In genomic region chr10:124064676-124065075, GRCh38 we compare ENCODE assay signal across 12 cellular contexts. TPM values are rescaled to one million over a fixed set of nuclear protein-coding genes. Genes with fewer than 3 reads are reported as not detected.
DNase-seq lines count a peak whose midpoint lies in the region; TF ChIP-seq lines count a peak whose summit lies in the region.
"Had no signal": no experiment of that assay in that cellular context is flagged by ENCODE, and none has a peak within 500 bp of the region (broad histone marks: within the 10 kb centered on the region; RNA-seq: fewer than 3 reads in every experiment).

No MANE protein-coding gene starts in this region.

- no peaks in the 10 kb centered on the region for H3K27me3 Mint-ChIP-seq in endodermal cell (ENCODE audit: insufficient read depth)

- WGBS in endodermal cell (ENCODE audit: insufficient coverage in 1 of 2, insufficient read length in 1 of 2), 2 experiments: 80 to 89% methylated on average over 3 to 6 of the region's 6 CpGs
- WGBS in smooth muscle cell (ENCODE audit: low lambda C conversion rate): 69% methylated on average over 6 of the region's 6 CpGs

- H3K36me3 ChIP-seq in endodermal cell (ENCODE audit: control insufficient read depth, insufficient read depth, low read length): no peaks in the 10 kb centered on the region
- no peaks in the 10 kb centered on the region for H3K36me3 ChIP-seq in smooth muscle cell (ENCODE audit: low read depth)

- TF ChIP-seq CTCF in endodermal cell (conservative IDR thresholded peaks at IDR 0.05) (no peak), smooth muscle cell (IDR thresholded peaks at IDR 0.05; ENCODE audit: borderline replicate concordance, insufficient read depth, poor library complexity, severe bottlenecking) (no peak)

- H3F3A ChIP-seq in smooth muscle cell (ENCODE audit: low read depth): peaks cover 9% of the 10 kb centered on the region

- H3K9me3 ChIP-seq in endodermal cell (ENCODE audit: control insufficient read depth, low read length): no peaks in the 10 kb centered on the region
- no peaks in the 10 kb centered on the region for H3K9me3 ChIP-seq in smooth muscle cell (replicated peaks; ENCODE audit: low read depth)
- H3K9me3 ChIP-seq: ascending aorta had no signal

- no peaks in the 10 kb centered on the region for H3K9me3 Mint-ChIP-seq in endodermal cell

- H3K27ac Mint-ChIP-seq in endodermal cell: peak overlapping the region; percentile 2

- H3K27me3 ChIP-seq in endodermal cell (ENCODE audit: control insufficient read depth, insufficient read depth, low read length, poor library complexity, severe bottlenecking) (no peaks in the 10 kb centered on the region), smooth muscle cell (ENCODE audit: low read depth) (no peaks in the 10 kb centered on the region)
- H3K27me3 ChIP-seq: ascending aorta had no signal

- DNase-seq in SIG-M5 treated with dmso at 0.1 percent for 504 hours (lab: John Stamatoyannopoulos, UW; ENCODE audit: unreplicated experiment) (peak; percentile 11), SIG-M5 (lab: John Stamatoyannopoulos, UW) (no peak), OCI-M1 (lab: John Stamatoyannopoulos, UW) (peak; percentile 71), endodermal cell (no peak), smooth muscle cell (lab: John Stamatoyannopoulos, UW; ENCODE audit: unreplicated experiment) (no peak), C1 segment of cervical spinal cord (lab: John Stamatoyannopoulos, UW) (no peak), T1000 (lab: John Stamatoyannopoulos, UW) (no peak)
- DNase-seq in stimulated activated CD4-positive, alpha-beta T cell treated with anti-CD3 and anti-CD28 coated beads, Interleukin-4, amount 100 ng/mL, for 4 hours: no peak
- DNase-seq: NCI-H2227 treated with DMSO at 0.1 percent for 48 hours had no signal

- peak overlapping the region; percentile 49 for H3K4me2 ChIP-seq in smooth muscle cell

- H3K4me1 Mint-ChIP-seq in endodermal cell: peaks cover 21% of the 10 kb centered on the region

- H3K36me3 Mint-ChIP-seq in endodermal cell (ENCODE audit: low read depth): no peaks in the 10 kb centered on the region

- no peak overlapping the region for H2AFZ ChIP-seq in smooth muscle cell (ENCODE audit: low read depth)

- H4K20me1 ChIP-seq in smooth muscle cell (ENCODE audit: low read depth): peaks cover 44% of the 10 kb centered on the region

- no peaks in the 10 kb centered on the region for H3K79me2 ChIP-seq in smooth muscle cell (ENCODE audit: low read depth)

- H3K4me3 ChIP-seq in endodermal cell (ENCODE audit: low read length) (no peak overlapping the region), smooth muscle cell (no peak overlapping the region)
- H3K4me3 ChIP-seq: ascending aorta had no signal

- H3K9ac ChIP-seq in endodermal cell (ENCODE audit: extremely low read depth, low read length, poor library complexity, severe bottlenecking): no peak overlapping the region
- no peak overlapping the region for H3K9ac ChIP-seq in smooth muscle cell (ENCODE audit: low read depth)

- no peak overlapping the region for H3K4me3 Mint-ChIP-seq in endodermal cell

- H3K27ac ChIP-seq in endodermal cell (ENCODE audit: low read depth, low read length) (no peak overlapping the region), smooth muscle cell (ENCODE audit: low read depth) (peak overlapping the region; percentile 62)
- H3K27ac ChIP-seq: 22Rv1, HL-60 had no signal

- peaks cover 3% of the 10 kb centered on the region for H3K4me1 ChIP-seq in endodermal cell (ENCODE audit: control insufficient read depth, insufficient read depth, low read length)
- peaks cover 31% of the 10 kb centered on the region for H3K4me1 ChIP-seq in smooth muscle cell (ENCODE audit: low read depth)

RNA-seq across cellular contexts. Expression of gene CHST15, which starts 28.7 kb away (rescaled TPM):
- 10 to 100 TPM in 1 of 2 donors, 1 to 10 TPM in 1; 7.5 to 14.9 TPM for total RNA-seq in endodermal cell
- polyA plus RNA-seq in endodermal cell (2013, experiment 1 of 2): 8.9 TPM
- 10.0 TPM for polyA plus RNA-seq in endodermal cell (2013, experiment 2 of 2)
- total RNA-seq in smooth muscle cell: 20.4 and 30.3 TPM in 2 replicates
- polyA plus RNA-seq in smooth muscle cell: 11.4 and 14.1 TPM in 2 replicates

Comparison
In these comparisons a context has a peak if more than half of its experiments do, and no peak if none do; other contexts are left out.
1. DNase-seq: peak in SIG-M5 treated with dmso at 0.1 percent for 504 hours (single experiment) and OCI-M1 (single experiment); none in SIG-M5 (single experiment), endodermal cell (single experiment), smooth muscle cell (single experiment), stimulated activated CD4-positive, alpha-beta T cell treated with anti-CD3 and anti-CD28 coated beads, Interleukin-4, amount 100 ng/mL, for 4 hours (0 of 2), C1 segment of cervical spinal cord (0 of 14) and T1000 (single experiment).